In genomic region chr17:68398731-68399637, GRCh38 we compare ENCODE assay signal across 8 cellular contexts. TPM values are rescaled to one million over a fixed set of nuclear protein-coding genes. Genes with fewer than 3 reads are reported as not detected.
DNase-seq lines count a peak whose midpoint lies in the region; FAIRE-seq and TF ChIP-seq lines count a peak whose summit lies in the region.

No MANE protein-coding gene starts in this region.

- peak overlapping the region; percentile 52 for H3K4me3 Mint-ChIP-seq in T-helper 2 cell treated with Interferon-gamma antibody and Interleukin-4, amounts not matched to agents 5 μg/mL and 100 μg/mL, for 36 hours

- H3K79me2 ChIP-seq in endothelial cell of umbilical vein (ENCODE audit: control insufficient read depth, insufficient read depth, low read length) = no peaks in the 10 kb centered on the region

- FAIRE-seq in endothelial cell of umbilical vein (lab: Jason Lieb, UNC) = peak; percentile 85

- BruUV-seq in A673 (replicated peaks; lab: Mats Ljungman, UMichigan) (no TSS peak), endothelial cell of umbilical vein (replicated peaks; lab: Mats Ljungman, UMichigan) (no TSS peak)

- TF ChIP-seq POLR2A in endothelial cell of umbilical vein (IDR thresholded peaks at IDR 0.05; ENCODE audit: low read depth, low read length) = no peak

- peaks cover 9% of the 10 kb centered on the region for H3K9me3 Mint-ChIP-seq in T-helper 2 cell treated with Interferon-gamma antibody and Interleukin-4, amounts not matched to agents 5 μg/mL and 100 μg/mL, for 36 hours

- intact Hi-C loops in A673 (cut with micrococcal nuclease; ENCODE audit: unreplicated experiment) = loop anchor here (10.0 kb wide), 1 partner anchor 56 kb away; the partner anchor contains the start of gene WIPI1
- intact Hi-C loops in endothelial cell of umbilical vein (cut with micrococcal nuclease) = loop anchor here (1.0 to 5.0 kb wide), 7 partner anchors 16 to 192 kb away; no protein-coding TSS in a partner anchor

- peaks cover 31% of the 10 kb centered on the region for H3K4me1 Mint-ChIP-seq in T-helper 2 cell treated with Interferon-gamma antibody and Interleukin-4, amounts not matched to agents 5 μg/mL and 100 μg/mL, for 36 hours (ENCODE audit: low read depth)

- H2AFZ ChIP-seq in endothelial cell of umbilical vein (ENCODE audit: low read depth, low read length) = no peak overlapping the region

- dilution Hi-C loops in endothelial cell of umbilical vein (cut with MboI; ENCODE audit: extremely low pct_ligation_motif_present, low sequenced_read_pairs) = no loop called here

- no peaks in the 10 kb centered on the region for H3K36me3 ChIP-seq in A673 (ENCODE audit: insufficient read depth, low read length, poor library complexity, severe bottlenecking)
- H3K36me3 ChIP-seq in endothelial cell of umbilical vein (ENCODE audit: control insufficient read depth in 2 of 2, extremely low read depth in 1 of 2, insufficient read depth in 2 of 2, low read length in 2 of 2) = no peaks in the 10 kb centered on the region

- H3K4me1 ChIP-seq in A673 (ENCODE audit: insufficient read depth, low read length, poor library complexity, severe bottlenecking) = peaks cover 16% of the 10 kb centered on the region
- H3K4me1 ChIP-seq in endothelial cell of umbilical vein (ENCODE audit: control insufficient read depth, extremely low read depth, insufficient read depth, low read length) = peaks cover 11% of the 10 kb centered on the region

- CTCF ChIA-PET in A673 (lab: Charles Lee) = interaction anchor here (0.7 to 1.1 kb wide), 2 partner anchors 10 to 134 kb away, joined by 4 to 7 read pairs; no protein-coding TSS in a partner anchor
- CTCF ChIA-PET in endothelial cell of umbilical vein (lab: Charles Lee) = interaction anchor here (0.7 to 4.7 kb wide), 65 partner anchors 8 to 456 kb away, joined by 3 to 143 read pairs (median 7); partner anchors contain the start of genes AMZ2, ARSG, SLC16A6 and WIPI1

- H3K9me1 ChIP-seq in endothelial cell of umbilical vein (replicated peaks; ENCODE audit: control insufficient read depth, extremely low read depth, insufficient read depth, low read length) = no peaks in the 10 kb centered on the region

- H4K20me1 ChIP-seq in endothelial cell of umbilical vein (replicated peaks; ENCODE audit: control insufficient read depth, extremely low read depth, insufficient read depth, low read length) = no peaks in the 10 kb centered on the region

- H3K4me3 ChIP-seq in A673 (ENCODE audit: low read depth, low read length, poor library complexity, severe bottlenecking) = no peak overlapping the region
- H3K4me3 ChIP-seq in HFF-Myc (replicated peaks; ENCODE audit: low read depth, low read length) = no peak overlapping the region
- H3K4me3 ChIP-seq in endothelial cell of umbilical vein (replicated peaks in 1 of 3; ENCODE audit: insufficient read depth in 1 of 3, low read depth in 1 of 3, low read length in 3 of 3) = no peak overlapping the region
- no peak overlapping the region for H3K4me3 ChIP-seq in coronary artery

- POLR2A ChIA-PET in A673 (lab: Charles Lee; ENCODE audit: low non-redundant PET) = no interaction called here
- POLR2A ChIA-PET in endothelial cell of umbilical vein (lab: Charles Lee) = interaction anchor here (0.6 to 1.2 kb wide), 4 partner anchors 15 to 363 kb away, joined by 3 to 5 read pairs (median 3); no protein-coding TSS in a partner anchor

- H3K27me3 ChIP-seq in A673 (replicated peaks; ENCODE audit: insufficient read depth, low read depth, low read length, poor library complexity) = no peaks in the 10 kb centered on the region
- no peaks in the 10 kb centered on the region for H3K27me3 ChIP-seq in endothelial cell of umbilical vein (ENCODE audit: control insufficient read depth in 2 of 2, insufficient read depth in 2 of 2, low read length in 2 of 2)

- DNase-seq in A673 (ENCODE audit: low spot score) (peak; percentile 40), GM03348 (ENCODE audit: low spot score) (peak; percentile 88), HFF-Myc (ENCODE audit: extremely low read depth, low read depth) (no peak), NAMALWA (ENCODE audit: low spot score) (peak; percentile 82), endothelial cell of umbilical vein (ENCODE audit: low read depth, low spot score) (peak; percentile 76), mucosa of gallbladder (ENCODE audit: low spot score) (peak; percentile 53), coronary artery (ENCODE audit: low spot score) (no peak)
- DNase-seq in T-helper 2 cell treated with Interferon-gamma antibody and Interleukin-4, amounts not matched to agents 5 μg/mL and 100 μg/mL, for 36 hours (ENCODE audit: low spot score) = no peak

- peaks cover 34% of the 10 kb centered on the region for H3K36me3 Mint-ChIP-seq in T-helper 2 cell treated with Interferon-gamma antibody and Interleukin-4, amounts not matched to agents 5 μg/mL and 100 μg/mL, for 36 hours (ENCODE audit: low read depth)

- no peak overlapping the region for H3K27ac ChIP-seq in A673 (ENCODE audit: low read depth, low read length, poor library complexity, severe bottlenecking)
- no peak overlapping the region for H3K27ac ChIP-seq in endothelial cell of umbilical vein (ENCODE audit: insufficient read depth, low read depth, low read length)
- no peak overlapping the region for H3K27ac ChIP-seq in coronary artery

- no peak overlapping the region for H3K9ac ChIP-seq in endothelial cell of umbilical vein (replicated peaks; ENCODE audit: extremely low read depth, insufficient read depth, low read length)

- H3K27me3 Mint-ChIP-seq in T-helper 2 cell treated with Interferon-gamma antibody and Interleukin-4, amounts not matched to agents 5 μg/mL and 100 μg/mL, for 36 hours (ENCODE audit: low read depth) = no peaks in the 10 kb centered on the region

- H3K9me3 ChIP-seq in A673 (ENCODE audit: low read depth, low read length, poor library complexity, severe bottlenecking) (no peaks in the 10 kb centered on the region), endothelial cell of umbilical vein (replicated peaks; ENCODE audit: control insufficient read depth, insufficient read depth, low read length) (no peaks in the 10 kb centered on the region)

- H3K4me2 ChIP-seq in endothelial cell of umbilical vein (ENCODE audit: insufficient read depth, low read length) = no peak overlapping the region

- H3K27ac Mint-ChIP-seq in T-helper 2 cell treated with Interferon-gamma antibody and Interleukin-4, amounts not matched to agents 5 μg/mL and 100 μg/mL, for 36 hours = peak overlapping the region; percentile 70

- TF ChIP-seq CTCF in A673 (conservative IDR thresholded peaks at IDR 0.05; ENCODE audit: low read depth, low read length) (peak; percentile 64), HFF-Myc (IDR thresholded peaks at IDR 0.05; ENCODE audit: low read depth, low read length, missing control alignments) (peak; percentile 93), endothelial cell of umbilical vein (IDR thresholded peaks at IDR 0.05; ENCODE audit: extremely low read depth in 1 of 2, insufficient read depth in 1 of 2, low read depth in 1 of 2, low read length in 2 of 2) (peak; percentile 90 to 91), coronary artery (IDR thresholded peaks at IDR 0.05) (no peak)

TF ChIP-seq in endothelial cell of umbilical vein, 7 proteins besides CTCF, POLR2A, EP300 and RAD21:
- TF ChIP-seq JUN (IDR thresholded peaks at IDR 0.05; ENCODE audit: borderline replicate concordance, insufficient read depth, insufficient read length, low read depth) = no peak
- TF ChIP-seq FOS (IDR thresholded peaks at IDR 0.05; ENCODE audit: borderline replicate concordance, insufficient read depth, low read length) = peak; percentile 46
- TF ChIP-seq, protein P1, sequence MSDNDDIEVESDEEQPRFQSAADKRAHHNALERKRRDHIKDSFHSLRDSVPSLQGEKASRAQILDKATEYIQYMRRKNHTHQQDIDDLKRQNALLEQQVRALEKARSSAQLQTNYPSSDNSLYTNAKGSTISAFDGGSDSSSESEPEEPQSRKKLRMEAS (IDR thresholded peaks at IDR 0.05; ENCODE audit: insufficient read depth, insufficient read length) = no peak
- TF ChIP-seq GATA2 (IDR thresholded peaks at IDR 0.05; ENCODE audit: insufficient read depth, insufficient read length, low read depth, low read length) = peak; percentile 44
- no peak for TF ChIP-seq POLR2AphosphoS5 (IDR thresholded peaks at IDR 0.05; ENCODE audit: insufficient read depth, low read depth, low read length)
- TF ChIP-seq EZH2 (IDR thresholded peaks at IDR 0.05; ENCODE audit: borderline replicate concordance, low read depth, low read length, severe bottlenecking) = no peak
- no peak for TF ChIP-seq MYC (IDR thresholded peaks at IDR 0.05; ENCODE audit: low read depth, low read length)

RNA-seq across cellular contexts. Expression of gene WIPI1, which starts 58.3 kb away (rescaled TPM):
- total RNA-seq in A673 (2021) = 0.43 and 1.2 TPM in 2 replicates
- total RNA-seq in endothelial cell of umbilical vein = 41.5 and 49.9 TPM in 2 replicates
- 69.8 and 70.3 TPM in 2 replicates for polyA plus RNA-seq in endothelial cell of umbilical vein
- 76.5 and 78.2 TPM in 2 replicates for polyA plus RNA-seq in endothelial cell of umbilical vein (2011; cell fraction: cytosol; rRNA removed)
- polyA plus RNA-seq in endothelial cell of umbilical vein (2011; cell fraction: nucleus; rRNA removed) = 74.6 and 88.2 TPM in 2 replicates
- polyA plus RNA-seq in endothelial cell of umbilical vein (2012) = 53.7 and 71.7 TPM in 2 replicates
- polyA minus RNA-seq in endothelial cell of umbilical vein = 80.8 and 96.2 TPM in 2 replicates
- 4.9 TPM for polyA minus RNA-seq in endothelial cell of umbilical vein (2011; cell fraction: cytosol; rRNA and poly(A)+ RNA removed)
- 59.8 and 75.3 TPM in 2 replicates for polyA minus RNA-seq in endothelial cell of umbilical vein (2011; cell fraction: nucleus; rRNA and poly(A)+ RNA removed)
- 61.9 TPM for total RNA-seq in mucosa of gallbladder

Comparison
In these comparisons a context has a peak if more than half of its experiments do, and no peak if none do; other contexts are left out.
1. DNase-seq: peak in A673 (single experiment), GM03348 (single experiment), NAMALWA (single experiment), endothelial cell of umbilical vein (single experiment) and mucosa of gallbladder (single experiment); none in HFF-Myc (single experiment), T-helper 2 cell treated with Interferon-gamma antibody and Interleukin-4, amounts not matched to agents 5 μg/mL and 100 μg/mL, for 36 hours (single experiment) and coronary artery (single experiment).
2. RNA of gene WIPI1, which starts 58.3 kb away (total RNA-seq): 61.9 TPM in mucosa of gallbladder (single experiment) and 41.5 to 49.9 TPM in endothelial cell of umbilical vein; 0.43 to 1.2 TPM in A673; every median in the first group is over 10 times any median in the second.